8 cellular contexts compared by ENCODE assay signal in the genomic region with DNA sequence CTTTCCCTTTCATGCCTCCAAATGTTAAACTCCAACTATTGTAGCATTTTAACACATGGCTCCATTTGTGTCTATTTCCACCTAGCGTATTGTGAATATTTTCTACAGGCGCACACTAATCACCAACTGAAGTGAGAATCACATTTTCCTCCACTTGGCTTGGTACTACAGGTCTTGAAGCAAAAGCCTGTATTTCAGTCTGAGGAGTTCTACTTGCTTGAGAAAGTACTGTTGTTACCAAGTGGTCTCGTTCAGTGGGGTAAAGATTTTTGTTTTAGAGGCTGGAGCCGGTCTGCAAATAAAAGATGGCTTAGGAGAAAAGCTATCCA. TPM values are rescaled to one million over a fixed set of nuclear protein-coding genes. Genes with fewer than 3 reads are reported as not detected.
DNase-seq lines count a peak whose midpoint lies in the region; ATAC-seq and TF ChIP-seq lines count a peak whose summit lies in the region.

No MANE protein-coding gene starts in this region.

- H3K4me3 Mint-ChIP-seq in brain = peak overlapping the region; percentile 94 to 99 (median 96)

- H3K4me3 ChIP-seq in A673 (ENCODE audit: low read depth, low read length, poor library complexity, severe bottlenecking) (peak overlapping the region; percentile 99), mononuclear cell (ENCODE audit: low read length) (peak overlapping the region; percentile 89)

- no peak for DNase-seq in A673 (ENCODE audit: low spot score)
- no peak for DNase-seq in DMS114 treated with DMSO at 0.1 percent for 48 hours (lab: John Stamatoyannopoulos, UW; ENCODE audit: unreplicated experiment)
- DNase-seq in HuH-7.5 (ENCODE audit: low spot score) = no peak
- no peak for DNase-seq in DMS 273 (lab: John Stamatoyannopoulos, UW; ENCODE audit: unreplicated experiment)

- H3K27me3 ChIP-seq in A673 (replicated peaks; ENCODE audit: insufficient read depth, low read depth, low read length, poor library complexity) (no peaks in the 10 kb centered on the region), mononuclear cell (ENCODE audit: insufficient read depth, low read length) (no peaks in the 10 kb centered on the region)

- CTCF ChIA-PET in A673 (lab: Charles Lee) = no interaction called here

- H3K9me3 ChIP-seq in A673 (ENCODE audit: low read depth, low read length, poor library complexity, severe bottlenecking) (no peaks in the 10 kb centered on the region), mononuclear cell (ENCODE audit: low read depth, low read length) (no peaks in the 10 kb centered on the region)

- TF ChIP-seq CTCF in A673 (conservative IDR thresholded peaks at IDR 0.05; ENCODE audit: low read depth, low read length) (no peak), brain (conservative IDR thresholded peaks at IDR 0.05) (no peak)

- POLR2A ChIA-PET in A673 (lab: Charles Lee; ENCODE audit: low non-redundant PET) = no interaction called here

- H3K27me3 Mint-ChIP-seq in brain = peaks cover 7% of the 10 kb centered on the region

- intact Hi-C loops in A673 (cut with micrococcal nuclease; ENCODE audit: unreplicated experiment) = no loop called here

- peaks cover 9% of the 10 kb centered on the region for H3K4me1 ChIP-seq in A673 (ENCODE audit: insufficient read depth, low read length, poor library complexity, severe bottlenecking)
- peaks cover 14% of the 10 kb centered on the region for H3K4me1 ChIP-seq in mononuclear cell (ENCODE audit: insufficient read depth, low read length)

- H3K36me3 Mint-ChIP-seq in brain = peaks cover 35% of the 10 kb centered on the region

- H3K27ac ChIP-seq in A673 (ENCODE audit: low read depth, low read length, poor library complexity, severe bottlenecking) = peak overlapping the region; percentile 96

- H3K36me3 ChIP-seq in A673 (ENCODE audit: insufficient read depth, low read length, poor library complexity, severe bottlenecking) = peaks cover 22% of the 10 kb centered on the region

- ATAC-seq in GM19372 (IDR thresholded peaks at IDR 0.05; ENCODE audit: low read depth, unreplicated experiment) = peak; percentile 3
- ATAC-seq in HG03521 (IDR thresholded peaks at IDR 0.05; ENCODE audit: unreplicated experiment) = peak; percentile 6

- TSS peak; percentile 66 for BruUV-seq in A673 (replicated peaks; lab: Mats Ljungman, UMichigan)

- H3K9me3 Mint-ChIP-seq in brain = peaks cover 2 to 8% (median 5%) of the 10 kb centered on the region in 5 experiments

- peak overlapping the region; percentile 99 for H3K27ac Mint-ChIP-seq in brain

- H3K4me1 Mint-ChIP-seq in brain = peaks cover 37% of the 10 kb centered on the region

RNA-seq across cellular contexts. Expression of gene PTBP2, which starts 0.6 kb away (rescaled TPM):
- total RNA-seq in A673 (2021) (29.1 and 32.9 TPM in 2 replicates), mononuclear cell (52.8 TPM)
- polyA plus RNA-seq in brain (ENCODE audit: insufficient read depth, low read depth, low replicate concordance) = 3.1 TPM
